22 cellular contexts compared by ENCODE assay signal in genomic region chr10:121317374-121317773, GRCh38.
DNase-seq lines count a peak whose midpoint lies in the region; ATAC-seq and TF ChIP-seq lines count a peak whose summit lies in the region.
"Had no signal": no experiment of that assay in that cellular context is flagged by ENCODE, and none has a peak within 500 bp of the region (broad histone marks: within the 10 kb centered on the region; RNA-seq: fewer than 3 reads in every experiment).

No MANE protein-coding gene starts in this region.

- no TSS peak for BruUV-seq in HCT116 (replicated peaks; lab: Mats Ljungman, UMichigan)

- DNase-seq in HCT116 (ENCODE audit: low read depth, low spot score) (no peak), endothelial cell (ENCODE audit: low spot score) (no peak), mesothelial cell of epicardium (ENCODE audit: low spot score in 2 of 2, unreplicated experiment in 2 of 2) (no peak), thoracic aorta (ENCODE audit: low spot score) (no peak), DMS 273 treated with DMSO at 0.1 percent for 48 hours (lab: John Stamatoyannopoulos, UW) (no peak), HT-29 (ENCODE audit: low spot score) (no peak), SHP77 (lab: John Stamatoyannopoulos, UW) (no peak), amygdala (lab: John Stamatoyannopoulos, UW) (no peak)
- DNase-seq: 8988T; ACHN; AML-193; BE2C; CD4-positive, alpha-beta T cell; CD8-positive, alpha-beta memory T cell; DMS53; DMS79 treated with DMSO at 0.1 percent for 48 hours; GF-D8 had no signal

- H3K27ac ChIP-seq in HCT116 (ENCODE audit: low read depth, low read length) (no peak overlapping the region), thoracic aorta (no peak overlapping the region)
- H3K27ac ChIP-seq: A549; BLaER1 treated with 17β-estradiol and CSF1 and Interleukin-3, amounts not matched to agents 10 nM and 100 nM had no signal

- POLR2A ChIA-PET in HCT116 (lab: Charles Lee), result no interaction called here

- no peaks in the 10 kb centered on the region for H3K36me3 ChIP-seq in HCT116 (ENCODE audit: control insufficient read depth in 1 of 2, insufficient read depth in 2 of 2, low read length in 2 of 2)
- no peaks in the 10 kb centered on the region for H3K36me3 ChIP-seq in thoracic aorta
- H3K36me3 ChIP-seq: BE2C; BLaER1 treated with 17β-estradiol and CSF1 and Interleukin-3, amounts not matched to agents 10 nM and 100 nM; HAP-1 had no signal

- no peaks in the 10 kb centered on the region for H3K27me3 ChIP-seq in HCT116 (ENCODE audit: insufficient read depth, low read length)
- H3K27me3 ChIP-seq in thoracic aorta (replicated peaks; ENCODE audit: insufficient read depth), result no peaks in the 10 kb centered on the region
- H3K27me3 ChIP-seq: BE2C; BLaER1 treated with 17β-estradiol and CSF1 and Interleukin-3, amounts not matched to agents 10 nM and 100 nM had no signal

- H3K4me1 ChIP-seq in HCT116 (ENCODE audit: control insufficient read depth in 1 of 2, insufficient read depth in 2 of 2, low read length in 2 of 2) (peaks cover 0 to under 1% of the 10 kb centered on the region in 2 experiments; a peak in 1 of 4 replicates), thoracic aorta (ENCODE audit: control insufficient read depth in 1 of 2, low read depth in 2 of 2) (no peaks in the 10 kb centered on the region)
- H3K4me1 ChIP-seq: A549, BE2C had no signal

- H3K4me3 Mint-ChIP-seq in endothelial cell (ENCODE audit: unreplicated experiment), result no peak overlapping the region
- H3K4me3 Mint-ChIP-seq in mesothelial cell of epicardium, result no peak overlapping the region
- H3K4me3 Mint-ChIP-seq: CD14-positive monocyte; CD4-positive, alpha-beta T cell; CD8-positive, alpha-beta memory T cell; GM23338 had no signal

- RAD21 ChIA-PET in HCT116 (lab: Charles Lee; ENCODE audit: low non-redundant PET in 1 of 2, low total read pairs in 2 of 2, uncharacterized antibody in 2 of 2, unreplicated experiment in 2 of 2), result no interaction called here

- no peak overlapping the region for H3K4me2 ChIP-seq in HCT116 (ENCODE audit: low read length)
- H3K4me2 ChIP-seq: A549; BLaER1 treated with 17β-estradiol and CSF1 and Interleukin-3, amounts not matched to agents 10 nM and 100 nM; GM23338 had no signal

- intact Hi-C loops in HCT116 (cut with micrococcal nuclease), result no loop called here

- H3K27me3 Mint-ChIP-seq in endothelial cell (ENCODE audit: unreplicated experiment) (peaks cover 2% of the 10 kb centered on the region), mesothelial cell of epicardium (ENCODE audit: low read depth) (no peaks in the 10 kb centered on the region)
- H3K27me3 Mint-ChIP-seq: CD4-positive, alpha-beta T cell had no signal

- H3K9me2 ChIP-seq in HCT116 (ENCODE audit: insufficient read depth), result no peaks in the 10 kb centered on the region

- TF ChIP-seq POLR2A in HCT116 (IDR thresholded peaks at IDR 0.05; ENCODE audit: borderline replicate concordance, extremely low read depth, insufficient read depth, insufficient read length), result no peak

- peak in 2 of 3 experiments; percentile 21 to 42; a peak in 2 of 6 replicates for TF ChIP-seq CTCF in HCT116 (IDR thresholded peaks at IDR 0.05 in 2 of 3, conservative IDR thresholded peaks at IDR 0.05 in 1 of 3; ENCODE audit: borderline replicate concordance in 1 of 3, insufficient read depth in 1 of 3, low read depth in 2 of 3, low read length in 2 of 3)
- TF ChIP-seq CTCF in endothelial cell (IDR thresholded peaks at IDR 0.05; ENCODE audit: unreplicated experiment), result peak; percentile 38
- TF ChIP-seq CTCF in mesothelial cell of epicardium (IDR thresholded peaks at IDR 0.05; ENCODE audit: unreplicated experiment), result peak; percentile 52
- TF ChIP-seq CTCF in thoracic aorta (IDR thresholded peaks at IDR 0.05), result peak; percentile 10

- H3K4me1 Mint-ChIP-seq in endothelial cell (ENCODE audit: unreplicated experiment) (peaks cover 13% of the 10 kb centered on the region), mesothelial cell of epicardium (peaks cover 16% of the 10 kb centered on the region)
- H3K4me1 Mint-ChIP-seq: CD14-positive monocyte; CD8-positive, alpha-beta memory T cell had no signal

- H3K4me3 ChIP-seq in HCT116 (replicated peaks in 1 of 2; ENCODE audit: low read depth in 1 of 2, low read length in 2 of 2), result no peak overlapping the region
- no peak overlapping the region for H3K4me3 ChIP-seq in thoracic aorta
- H3K4me3 ChIP-seq: A549; BLaER1 treated with 17β-estradiol and CSF1 and Interleukin-3, amounts not matched to agents 10 nM and 100 nM; GM23338; HAP-1 had no signal

- no peak for TF ChIP-seq RAD21 in HCT116 (IDR thresholded peaks at IDR 0.05; ENCODE audit: low read depth)

- no peaks in the 10 kb centered on the region for H3K9me3 ChIP-seq in HCT116 (ENCODE audit: control insufficient read depth in 1 of 2, insufficient read depth in 1 of 2, low read depth in 1 of 2, low read length in 2 of 2)
- no peaks in the 10 kb centered on the region for H3K9me3 ChIP-seq in thoracic aorta
- H3K9me3 ChIP-seq: A549, BE2C had no signal

- H3K27ac Mint-ChIP-seq in endothelial cell (ENCODE audit: unreplicated experiment) (no peak overlapping the region), mesothelial cell of epicardium (no peak overlapping the region)
- H3K27ac Mint-ChIP-seq: CD14-positive monocyte; CD4-positive, alpha-beta T cell; CD8-positive, alpha-beta memory T cell; GM23338 had no signal

- no peaks in the 10 kb centered on the region for H3K79me2 ChIP-seq in HCT116 (ENCODE audit: insufficient read depth, low read length)

- no peak overlapping the region for H2AFZ ChIP-seq in HCT116 (ENCODE audit: low read depth, low read length, poor library complexity, severe bottlenecking)
- H2AFZ ChIP-seq: GM23338 had no signal

- no peak overlapping the region for H3K9ac ChIP-seq in HCT116 (ENCODE audit: low read length)
- H3K9ac ChIP-seq: BLaER1 treated with 17β-estradiol and CSF1 and Interleukin-3, amounts not matched to agents 10 nM and 100 nM had no signal

- H3K36me3 Mint-ChIP-seq in endothelial cell (ENCODE audit: low read depth, unreplicated experiment) (no peaks in the 10 kb centered on the region), mesothelial cell of epicardium (peaks cover 4% of the 10 kb centered on the region)
- H3K36me3 Mint-ChIP-seq: CD14-positive monocyte; CD8-positive, alpha-beta memory T cell had no signal

- H3K9me3 Mint-ChIP-seq in endothelial cell (ENCODE audit: unreplicated experiment), result no peaks in the 10 kb centered on the region
- peaks cover 17% of the 10 kb centered on the region for H3K9me3 Mint-ChIP-seq in mesothelial cell of epicardium
- H3K9me3 Mint-ChIP-seq: GM23338 had no signal

- CTCF ChIA-PET in HCT116 (lab: Charles Lee), result no interaction called here

- no peaks in the 10 kb centered on the region for H4K20me1 ChIP-seq in HCT116 (ENCODE audit: insufficient read depth)
- H4K20me1 ChIP-seq: BLaER1 treated with 17β-estradiol and CSF1 and Interleukin-3, amounts not matched to agents 10 nM and 100 nM had no signal

- ATAC-seq in HCT116 (no peak), thoracic aorta (ENCODE audit: insufficient number of reproducible peaks, low FRiP score, low read depth) (no peak)
- ATAC-seq: A549, GM23338 had no signal

TF ChIP-seq in HCT116, 20 proteins besides CTCF, POLR2A, EP300 and RAD21:
- no peak for TF ChIP-seq ZFX (IDR thresholded peaks at IDR 0.05)
- TF ChIP-seq EZH2 (IDR thresholded peaks at IDR 0.05), result no peak
- no peak for TF ChIP-seq ZBTB33 (IDR thresholded peaks at IDR 0.05; ENCODE audit: extremely low read depth, insufficient replicate concordance, low read length)
- no peak for TF ChIP-seq MAX (IDR thresholded peaks at IDR 0.05)
- no peak for TF ChIP-seq JUND (IDR thresholded peaks at IDR 0.05)
- no peak for TF ChIP-seq TCF7L2 (IDR thresholded peaks at IDR 0.05; ENCODE audit: borderline replicate concordance, extremely low read depth, insufficient read depth, insufficient read length)
- TF ChIP-seq YY1 (IDR thresholded peaks at IDR 0.05; ENCODE audit: extremely low read depth, insufficient replicate concordance, low read depth, low read length), result no peak
- TF ChIP-seq POLR2AphosphoS5 (IDR thresholded peaks at IDR 0.05; ENCODE audit: low read depth, low read length), result no peak
- no peak for TF ChIP-seq SIN3A (IDR thresholded peaks at IDR 0.05; ENCODE audit: low read depth)
- TF ChIP-seq ATF3 (IDR thresholded peaks at IDR 0.05), result no peak
- no peak for TF ChIP-seq ELF1 (IDR thresholded peaks at IDR 0.05; ENCODE audit: borderline replicate concordance, low read depth)
- no peak for TF ChIP-seq SRF (IDR thresholded peaks at IDR 0.05; ENCODE audit: low read depth)
- TF ChIP-seq EZH2phosphoT487 (IDR thresholded peaks at IDR 0.05; ENCODE audit: borderline replicate concordance), result no peak
